ENCODE assay signal across 8 cellular contexts in genomic region chr20:32792316-32792715, GRCh38. TPM values are rescaled to one million over a fixed set of nuclear protein-coding genes. Genes with fewer than 3 reads are reported as not detected.
DNase-seq lines count a peak whose midpoint lies in the region; ATAC-seq, FAIRE-seq and TF ChIP-seq lines count a peak whose summit lies in the region.

No MANE protein-coding gene starts in this region.

- H3K36me3 Mint-ChIP-seq in astrocyte (ENCODE audit: low read depth, unreplicated experiment) = peaks cover 5% of the 10 kb centered on the region

- H3K79me2 ChIP-seq in astrocyte (ENCODE audit: insufficient read depth, low read length) = no peaks in the 10 kb centered on the region

- H2AFZ ChIP-seq in astrocyte (ENCODE audit: low read depth, low read length) = no peak overlapping the region

- H3K27ac Mint-ChIP-seq in astrocyte (ENCODE audit: unreplicated experiment) = peak overlapping the region; percentile 77

- no peak for FAIRE-seq in astrocyte (lab: Jason Lieb, UNC)

- no peak overlapping the region for H3K9ac ChIP-seq in astrocyte (ENCODE audit: low read length)

- no peaks in the 10 kb centered on the region for H3K27me3 Mint-ChIP-seq in astrocyte (ENCODE audit: low read depth, unreplicated experiment)

- peaks cover 24% of the 10 kb centered on the region for H3K4me1 Mint-ChIP-seq in astrocyte (ENCODE audit: low read depth, unreplicated experiment)

- H3K9me3 ChIP-seq in astrocyte (ENCODE audit: insufficient read depth, low read depth, low read length) = no peaks in the 10 kb centered on the region

- peak in 5 of 6 experiments; percentile 9 to 38 (median 25) for DNase-seq in stimulated activated naive CD4-positive, alpha-beta T cell (lab: John Stamatoyannopoulos, UW)
- no peak for DNase-seq in stimulated activated naive CD4-positive, alpha-beta T cell treated with Interleukin-2 at 50 U/mL for 16 hours (lab: John Stamatoyannopoulos, UW)
- DNase-seq in HT1080 (ENCODE audit: low read depth) (peak; percentile 42), astrocyte (ENCODE audit: low read depth) (peak; percentile 60), NCI-H1092 (lab: John Stamatoyannopoulos, UW) (no peak), LoVo (ENCODE audit: low spot score) (no peak)
- DNase-seq in stimulated activated CD4-positive, alpha-beta T cell treated with anti-CD3 and anti-CD28 coated beads, Interleukin-4, amount 100 ng/mL, for 24 hours = peak; percentile 21

- peaks cover 6% of the 10 kb centered on the region for H3K36me3 ChIP-seq in astrocyte (ENCODE audit: insufficient read depth, low read length)

- H3K4me3 ChIP-seq in astrocyte (ENCODE audit: insufficient read depth, low read depth, low read length) = no peak overlapping the region

- peak overlapping the region; percentile 27 for H3K4me3 Mint-ChIP-seq in astrocyte (ENCODE audit: unreplicated experiment)

- peak overlapping the region; percentile 8 for H3K4me2 ChIP-seq in astrocyte (ENCODE audit: low read length)

- H3K27ac ChIP-seq in astrocyte (ENCODE audit: low read depth, low read length) = no peak overlapping the region

- H3K4me1 ChIP-seq in astrocyte (ENCODE audit: insufficient read depth, low read length) = no peaks in the 10 kb centered on the region

- ATAC-seq in HG03135 (IDR thresholded peaks at IDR 0.05; ENCODE audit: unreplicated experiment) = no peak

- H4K20me1 ChIP-seq in astrocyte (ENCODE audit: insufficient read depth, low read length) = no peaks in the 10 kb centered on the region

- H3K9me3 Mint-ChIP-seq in astrocyte (ENCODE audit: unreplicated experiment) = peaks cover 2% of the 10 kb centered on the region

- no peaks in the 10 kb centered on the region for H3K27me3 ChIP-seq in astrocyte (ENCODE audit: insufficient read depth, low read length)

- no peak for TF ChIP-seq CTCF in astrocyte (IDR thresholded peaks at IDR 0.05; ENCODE audit: insufficient read depth, low read depth, low read length)

RNA-seq across cellular contexts. Expression of gene MAPRE1, which starts 27.4 kb away (rescaled TPM):
- 114 and 137 TPM in 2 replicates for total RNA-seq in HT1080 (2014; rRNA removed; shearing (Covaris generic))
- polyA plus RNA-seq in HT1080 (2015; cell fraction: cytosol; rRNA removed) = 127 and 128 TPM in 2 replicates
- 90.5 and 100.0 TPM in 2 replicates for polyA plus RNA-seq in HT1080 (2015; cell fraction: nucleus; rRNA removed)
- total RNA-seq in astrocyte = 153 and 166 TPM in 2 replicates

RNA-seq across cellular contexts. Expression of gene DNMT3B, which starts 30.1 kb away (rescaled TPM):
- 3.1 and 3.9 TPM in 2 replicates for total RNA-seq in HT1080 (2014; rRNA removed; shearing (Covaris generic))
- 2.4 and 2.5 TPM in 2 replicates for polyA plus RNA-seq in HT1080 (2015; cell fraction: cytosol; rRNA removed)
- 7.7 and 10.1 TPM in 2 replicates for polyA plus RNA-seq in HT1080 (2015; cell fraction: nucleus; rRNA removed)
- 5.0 and 5.6 TPM in 2 replicates for total RNA-seq in astrocyte

RNA-seq across cellular contexts. Expression of gene COMMD7, which starts 49.0 kb away (rescaled TPM):
- total RNA-seq in HT1080 (2014; rRNA removed; shearing (Covaris generic)) = 48.3 and 53.9 TPM in 2 replicates
- 58.7 and 61.3 TPM in 2 replicates for polyA plus RNA-seq in HT1080 (2015; cell fraction: cytosol; rRNA removed)
- polyA plus RNA-seq in HT1080 (2015; cell fraction: nucleus; rRNA removed) = 20.5 and 22.1 TPM in 2 replicates
- total RNA-seq in astrocyte = 38.7 and 38.9 TPM in 2 replicates

Comparison
In these comparisons a context has a peak if more than half of its experiments do, and no peak if none do; other contexts are left out.
1. DNase-seq: peak in stimulated activated naive CD4-positive, alpha-beta T cell (5 of 6), HT1080 (single experiment), astrocyte (single experiment) and stimulated activated CD4-positive, alpha-beta T cell treated with anti-CD3 and anti-CD28 coated beads, Interleukin-4, amount 100 ng/mL, for 24 hours (single experiment); none in stimulated activated naive CD4-positive, alpha-beta T cell treated with Interleukin-2 at 50 U/mL for 16 hours (single experiment), NCI-H1092 (single experiment) and LoVo (single experiment).